ENCODE assay signal across 24 cellular contexts in genomic region chr16:62383941-62384340, GRCh38.
"Had no signal": no experiment of that assay in that cellular context is flagged by ENCODE, and none has a peak within 500 bp of the region (broad histone marks: within the 10 kb centered on the region; RNA-seq: fewer than 3 reads in every experiment).

No MANE protein-coding gene starts in this region.

- H3K27ac ChIP-seq: colonic mucosa, coronary artery, dorsolateral prefrontal cortex, epithelial cell of prostate, esophagus muscularis mucosa, esophagus squamous epithelium, foreskin keratinocyte, gastrocnemius medialis, gastroesophageal sphincter, heart left ventricle, heart right ventricle had no signal

- H3K4me3 ChIP-seq: colonic mucosa, coronary artery, dorsolateral prefrontal cortex, esophagus muscularis mucosa, esophagus squamous epithelium, gastrocnemius medialis, gastroesophageal sphincter, heart left ventricle, heart right ventricle had no signal

- H3K9me3 ChIP-seq: colonic mucosa, esophagus muscularis mucosa, esophagus squamous epithelium, gastrocnemius medialis, gastroesophageal sphincter, heart left ventricle had no signal

- DNase-seq: colonic mucosa; cortex of kidney; dermis blood vessel endothelial cell; dorsolateral prefrontal cortex; effector CD4-positive, alpha-beta T cell; effector CD8-positive, alpha-beta T cell; effector memory CD4-positive, alpha-beta T cell; effector memory CD8-positive, alpha-beta T cell; endodermal cell; erythroblast; esophagus squamous epithelium; foreskin fibroblast; foreskin keratinocyte; foreskin melanocyte; gastrocnemius medialis; glutamatergic neuron; head of caudate nucleus; heart left ventricle; heart right ventricle had no signal

- ATAC-seq: effector memory CD8-positive, alpha-beta T cell; esophagus mucosa; foreskin keratinocyte; gastrocnemius medialis; gastroesophageal sphincter; heart left ventricle; heart right ventricle had no signal

- H3K4me1 ChIP-seq: colonic mucosa, esophagus muscularis mucosa, esophagus squamous epithelium, foreskin keratinocyte, gastrocnemius medialis, gastroesophageal sphincter, heart left ventricle, heart right ventricle had no signal

- H3K27me3 ChIP-seq: colonic mucosa, dorsolateral prefrontal cortex, esophagus muscularis mucosa, esophagus squamous epithelium, foreskin keratinocyte, gastrocnemius medialis, gastroesophageal sphincter, heart left ventricle, heart right ventricle had no signal

- H3K36me3 ChIP-seq: colonic mucosa, esophagus muscularis mucosa, esophagus squamous epithelium, gastrocnemius medialis, gastroesophageal sphincter, heart left ventricle, heart right ventricle had no signal
